Comparison of ENCODE assay signal across 8 cellular contexts in genomic region chr11:64304032-64304315, GRCh38. TPM values are rescaled to one million over a fixed set of nuclear protein-coding genes. Genes with fewer than 3 reads are reported as not detected.
DNase-seq lines count a peak whose midpoint lies in the region; ATAC-seq and TF ChIP-seq lines count a peak whose summit lies in the region.

No MANE protein-coding gene starts in this region.

- H3K14ac ChIP-seq in trophoblast cell (ENCODE audit: low read length): no peak overlapping the region

- WGBS in esophagus muscularis mucosa: 53% methylated on average over 3 of the region's 5 CpGs
- WGBS in trophoblast cell (ENCODE audit: extremely low coverage, insufficient coverage, insufficient read length): no CpG with 5 or more reads among the region's 5 CpGs

- no peaks in the 10 kb centered on the region; the same call in 1 of the 2 replicates for H3F3A ChIP-seq in DOHH2 (ENCODE audit: control insufficient read depth, insufficient read depth)

- POLR2A ChIA-PET in RWPE1 (lab: Yijun Ruan, JAX; ENCODE audit: low non-redundant PET): no interaction called here

- no peak for TF ChIP-seq EP300 in esophagus muscularis mucosa (IDR thresholded peaks at IDR 0.05)

- ATAC-seq in GM21717 (IDR thresholded peaks at IDR 0.05; ENCODE audit: unreplicated experiment) (no peak), GM18867 (IDR thresholded peaks at IDR 0.05; ENCODE audit: unreplicated experiment) (no peak)

- H3K27ac ChIP-seq in DOHH2 (ENCODE audit: low read depth, low read length): no peak overlapping the region
- peak overlapping the region; percentile 100 for H3K27ac ChIP-seq in RWPE1
- H3K27ac ChIP-seq in esophagus muscularis mucosa (replicated peaks in 1 of 4): peak overlapping the region; percentile 86 to 98 (median 92)
- no peak overlapping the region for H3K27ac ChIP-seq in trophoblast cell (ENCODE audit: low read depth, low read length)

- CTCF ChIA-PET in RWPE1 (lab: Yijun Ruan, JAX): interaction anchor here (0.5 to 1.3 kb wide), 6 partner anchors 9 to 246 kb away, joined by 3 to 5 read pairs (median 4); partner anchors contain the start of genes PLCB3 and STIP1

- H3K79me2 ChIP-seq in DOHH2 (ENCODE audit: control insufficient read depth, low read length) (peaks cover 30% of the 10 kb centered on the region), trophoblast cell (ENCODE audit: control insufficient read depth, insufficient read depth, low read length, poor library complexity) (peaks cover 10% of the 10 kb centered on the region)

- H3K79me1 ChIP-seq in trophoblast cell (ENCODE audit: low read length): peaks cover 15% of the 10 kb centered on the region

- H3K4me2 ChIP-seq in DOHH2 (ENCODE audit: low read length) (peak overlapping the region; percentile 89), trophoblast cell (ENCODE audit: low read length) (peak overlapping the region; percentile 90)

- H2AFZ ChIP-seq in trophoblast cell (ENCODE audit: insufficient read depth, low read length, poor library complexity): no peak overlapping the region

- H4K8ac ChIP-seq in trophoblast cell (ENCODE audit: low read depth, low read length): no peak overlapping the region

- no peaks in the 10 kb centered on the region for H3K9me3 ChIP-seq in DOHH2 (ENCODE audit: control insufficient read depth, insufficient read depth, low read length)
- no peaks in the 10 kb centered on the region for H3K9me3 ChIP-seq in esophagus muscularis mucosa
- peaks cover 2% of the 10 kb centered on the region for H3K9me3 ChIP-seq in trophoblast cell (ENCODE audit: insufficient read depth, low read depth, low read length)

- H3K4me1 ChIP-seq in DOHH2 (ENCODE audit: control insufficient read depth, low read length): peaks cover 41% of the 10 kb centered on the region
- peaks cover 36 to 66% (median 63%) of the 10 kb centered on the region in 4 donors for H3K4me1 ChIP-seq in esophagus muscularis mucosa
- peaks cover 19 to 27% of the 10 kb centered on the region in 2 experiments for H3K4me1 ChIP-seq in trophoblast cell (ENCODE audit: control insufficient read depth in 1 of 2, insufficient read depth in 2 of 2, low read length in 2 of 2)

- H3K23ac ChIP-seq in trophoblast cell (ENCODE audit: low read length): no peak overlapping the region

- H3K4me3 ChIP-seq in DOHH2 (ENCODE audit: low read length) (peak overlapping the region; percentile 86), esophagus muscularis mucosa (peak overlapping the region; percentile 69 to 84 (median 78)), trophoblast cell (ENCODE audit: low read depth, low read length) (no peak overlapping the region)

- no peak overlapping the region for H2AK5ac ChIP-seq in trophoblast cell (ENCODE audit: low read length)

- H2BK12ac ChIP-seq in trophoblast cell (ENCODE audit: low read length): no peak overlapping the region

- H3K18ac ChIP-seq in trophoblast cell (ENCODE audit: low read length): no peak overlapping the region

- no peak overlapping the region for H2BK120ac ChIP-seq in trophoblast cell (ENCODE audit: insufficient read depth, low read length, poor library complexity)

- no peak for DNase-seq in RWPE1 (ENCODE audit: low spot score)
- DNase-seq in esophagus muscularis mucosa (ENCODE audit: extremely low spot score): no peak
- DNase-seq in trophoblast cell: no peak
- DNase-seq in NCI-H748 treated with DMSO at 0.1 percent for 48 hours (lab: John Stamatoyannopoulos, UW): no peak
- no peak for DNase-seq in NCI-H524 treated with DMSO at 0.1 percent for 48 hours (lab: John Stamatoyannopoulos, UW)

- H2BK5ac ChIP-seq in trophoblast cell (ENCODE audit: low read depth, low read length, poor library complexity): no peak overlapping the region

- no peaks in the 10 kb centered on the region for H4K20me1 ChIP-seq in DOHH2 (ENCODE audit: control insufficient read depth, insufficient read depth, low read depth, low read length)

- peaks cover 20% of the 10 kb centered on the region for H3K27me3 ChIP-seq in DOHH2 (ENCODE audit: control insufficient read depth, low read length)
- H3K27me3 ChIP-seq in esophagus muscularis mucosa: peaks cover 0 to 44% (median 19%) of the 10 kb centered on the region in 4 donors
- peaks cover 15% of the 10 kb centered on the region for H3K27me3 ChIP-seq in trophoblast cell (ENCODE audit: insufficient read depth, low read length)

- no peak for TF ChIP-seq POLR2A in esophagus muscularis mucosa (IDR thresholded peaks at IDR 0.05; ENCODE audit: low read depth)

- intact Hi-C loops in esophagus muscularis mucosa (cut with DNase I): loop anchor here (5.0 kb wide), 1 partner anchor 37 kb away; no protein-coding TSS in a partner anchor

- no peak for TF ChIP-seq CTCF in DOHH2 (IDR thresholded peaks at IDR 0.05; ENCODE audit: low read depth, low read length, poor library complexity, severe bottlenecking)
- no peak for TF ChIP-seq CTCF in RWPE1 (conservative IDR thresholded peaks at IDR 0.05; ENCODE audit: low read depth)
- no peak for TF ChIP-seq CTCF in esophagus muscularis mucosa (IDR thresholded peaks at IDR 0.05)

- no peak overlapping the region for H3K9ac ChIP-seq in trophoblast cell (ENCODE audit: low read length)

- H3K36me3 ChIP-seq in DOHH2 (ENCODE audit: control insufficient read depth, low read length): peaks cover 26% of the 10 kb centered on the region
- H3K36me3 ChIP-seq in esophagus muscularis mucosa: peaks cover 0 to 2% (median 0%) of the 10 kb centered on the region in 4 donors
- H3K36me3 ChIP-seq in trophoblast cell (ENCODE audit: control insufficient read depth in 1 of 2, insufficient read depth in 2 of 2, low read length in 2 of 2): peaks cover 2 to 6% of the 10 kb centered on the region in 2 experiments

- no peak overlapping the region for H4K91ac ChIP-seq in trophoblast cell (ENCODE audit: low read depth, low read length)

- no peak overlapping the region for H3K4ac ChIP-seq in trophoblast cell (ENCODE audit: low read depth, low read length)

- no peaks in the 10 kb centered on the region for H3K9me2 ChIP-seq in DOHH2 (replicated peaks; ENCODE audit: control insufficient read depth, low read length)

- peak overlapping the region; percentile 36 for H4K12ac ChIP-seq in trophoblast cell (ENCODE audit: low read depth, low read length)

RNA-seq across cellular contexts. Expression of gene ESRRA, which starts 1.4 kb away (rescaled TPM):
- 10 to 100 TPM; 63.5 to 95.8 (median 76.1) TPM for total RNA-seq in esophagus muscularis mucosa
- polyA plus RNA-seq in trophoblast cell (2013): 20.9 and 21.0 TPM in 2 replicates

RNA-seq across cellular contexts. Expression of gene CATSPERZ, which starts 3.8 kb away (rescaled TPM):
- total RNA-seq in esophagus muscularis mucosa: under 1 TPM in 1 of 4 donors, not detected in 3; 0.80 TPM
- polyA plus RNA-seq in trophoblast cell (2013): 1.0 and 1.2 TPM in 2 replicates

RNA-seq across cellular contexts. Expression of gene KCNK4, which starts 12.9 kb away (rescaled TPM):
- not detected for total RNA-seq in esophagus muscularis mucosa
- polyA plus RNA-seq in trophoblast cell (2013): 0.05 and 0.08 TPM in 2 replicates

RNA-seq across cellular contexts. Expression of gene TRMT112, which starts 13.4 kb away (rescaled TPM):
- total RNA-seq in esophagus muscularis mucosa: 100 to 1,000 TPM; 202 to 281 (median 212) TPM
- 311 and 320 TPM in 2 replicates for polyA plus RNA-seq in trophoblast cell (2013)

RNA-seq across cellular contexts. Expression of gene PRDX5, which starts 13.9 kb away (rescaled TPM):
- total RNA-seq in esophagus muscularis mucosa: 100 to 1,000 TPM; 144 to 178 (median 155) TPM
- 161 and 166 TPM in 2 replicates for polyA plus RNA-seq in trophoblast cell (2013)

Comparison
In these comparisons a context has a peak if more than half of its experiments do, and no peak if none do; other contexts are left out.
1. H3K27ac ChIP-seq: peak in RWPE1 (single experiment) and esophagus muscularis mucosa (4 of 4); none in DOHH2 (single experiment) and trophoblast cell (single experiment).